25 cellular contexts compared by ENCODE assay signal in genomic region chr1:221437171-221437570, GRCh38.
DNase-seq lines count a peak whose midpoint lies in the region; ATAC-seq, FAIRE-seq and TF ChIP-seq lines count a peak whose summit lies in the region.
"Had no signal": no experiment of that assay in that cellular context is flagged by ENCODE, and none has a peak within 500 bp of the region (broad histone marks: within the 10 kb centered on the region; RNA-seq: fewer than 3 reads in every experiment).

No MANE protein-coding gene starts in this region.

- peaks cover 12% of the 10 kb centered on the region for H3K4me1 ChIP-seq in fibroblast of lung (ENCODE audit: control insufficient read depth, extremely low read depth, insufficient read depth, low read length)
- peaks cover 3% of the 10 kb centered on the region for H3K4me1 ChIP-seq in mesendoderm (ENCODE audit: control insufficient read depth, low read depth, low read length)
- H3K4me1 ChIP-seq in SK-N-SH (ENCODE audit: control insufficient read depth in 1 of 2, insufficient read depth in 2 of 2, low read depth in 1 of 2, low read length in 1 of 2): peaks cover 20 to 25% of the 10 kb centered on the region in 2 experiments; a peak in 3 of 4 replicates

- H3K36me3 ChIP-seq in fibroblast of lung (ENCODE audit: control insufficient read depth, insufficient read depth, low read length) (no peaks in the 10 kb centered on the region), mesendoderm (ENCODE audit: control insufficient read depth, insufficient read depth, low read length) (no peaks in the 10 kb centered on the region), SK-N-SH (replicated peaks in 1 of 2; ENCODE audit: control insufficient read depth in 1 of 2, insufficient read depth in 2 of 2, low read length in 1 of 2) (no peaks in the 10 kb centered on the region)

- H2AK5ac ChIP-seq in mesendoderm (ENCODE audit: low read length): no peak overlapping the region

- POLR2A ChIA-PET in SK-N-SH (lab: Yijun Ruan, JAX): no interaction called here

- no peak overlapping the region for H2BK5ac ChIP-seq in mesendoderm (ENCODE audit: low read length)

- no peak overlapping the region for H2BK15ac ChIP-seq in mesendoderm (replicated peaks; ENCODE audit: low read depth)

- no peak for TF ChIP-seq EP300 in SK-N-SH (IDR thresholded peaks at IDR 0.05; ENCODE audit: borderline replicate concordance in 1 of 2, low read depth in 1 of 2, low read length in 1 of 2)

- no peak for DNase-seq in D721Med (ENCODE audit: insufficient read length, low spot score)
- DNase-seq in T-helper 17 cell: no peak
- peak; percentile 38 to 67 for DNase-seq in fibroblast of lung (ENCODE audit: low read depth in 2 of 2)
- DNase-seq in mesendoderm: no peak
- DNase-seq in SK-N-SH: no peak
- no peak for DNase-seq in HuH-7.5 (ENCODE audit: low spot score)
- DNase-seq in NCI-H2107 treated with DMSO at 0.1 percent for 48 hours (lab: John Stamatoyannopoulos, UW; ENCODE audit: unreplicated experiment): no peak
- DNase-seq: DMS53; GDM1; NCI-H1092 treated with DMSO at 0.1 percent for 48 hours; NCI-H1436 treated with DMSO at 0.1 percent for 48 hours; NCI-H1930; NCI-H226; NCI-H510A treated with DMSO at 0.1 percent for 48 hours; NCI-H774; NK-92 treated with Interleukin-12 subunit alpha and Interleukin-12 subunit beta, amount 100 ng/mL, for 24 hours had no signal

- H3K27ac Mint-ChIP-seq in T-helper 17 cell: peak overlapping the region; percentile 19
- H3K27ac Mint-ChIP-seq: B cell had no signal

- no peak overlapping the region for H3K4me3 Mint-ChIP-seq in T-helper 17 cell
- H3K4me3 Mint-ChIP-seq: B cell, CD14-positive monocyte had no signal

- no peak overlapping the region for H3K18ac ChIP-seq in mesendoderm (ENCODE audit: low read length)

- H3K56ac ChIP-seq in mesendoderm (ENCODE audit: low read length): no peak overlapping the region

- H3K79me1 ChIP-seq in mesendoderm (ENCODE audit: low read length): no peaks in the 10 kb centered on the region

- H3K23ac ChIP-seq in mesendoderm (ENCODE audit: low read length): no peak overlapping the region

- H3K27me3 Mint-ChIP-seq in T-helper 17 cell: peaks cover 10% of the 10 kb centered on the region

- H2BK120ac ChIP-seq in mesendoderm (ENCODE audit: low read depth, low read length): peak overlapping the region; percentile 28

- no peak for TF ChIP-seq RAD21 in SK-N-SH (IDR thresholded peaks at IDR 0.05; ENCODE audit: low read length)

- CTCF ChIA-PET in SK-N-SH (lab: Yijun Ruan, JAX): no interaction called here

- peaks cover 38% of the 10 kb centered on the region for H3F3A ChIP-seq in SK-N-SH (replicated peaks; ENCODE audit: insufficient read depth)

- H2AFZ ChIP-seq in fibroblast of lung (ENCODE audit: low read length) (no peak overlapping the region), SK-N-SH (ENCODE audit: low read depth) (no peak overlapping the region)

- H3K4me2 ChIP-seq in fibroblast of lung (ENCODE audit: extremely low read depth, insufficient read depth, low read length) (no peak overlapping the region), mesendoderm (ENCODE audit: low read length) (no peak overlapping the region), SK-N-SH (no peak overlapping the region)
- H3K4me2 ChIP-seq: KMS-11 had no signal

- H4K20me1 ChIP-seq in fibroblast of lung (ENCODE audit: control insufficient read depth, extremely low read depth, insufficient read depth, low read length) (no peaks in the 10 kb centered on the region), SK-N-SH (ENCODE audit: insufficient read depth) (no peaks in the 10 kb centered on the region)

- ATAC-seq in T-helper 17 cell (no peak), HG03159 (IDR thresholded peaks at IDR 0.05; ENCODE audit: unreplicated experiment) (no peak)
- ATAC-seq: HepG2, Panc1 had no signal

- H3K9me2 ChIP-seq in SK-N-SH: no peaks in the 10 kb centered on the region

- no peak overlapping the region for H3K4ac ChIP-seq in mesendoderm (ENCODE audit: low read depth, low read length)

- TF ChIP-seq CTCF in D721Med (IDR thresholded peaks at IDR 0.05; ENCODE audit: insufficient read depth, missing control alignments) (no peak), fibroblast of lung (conservative IDR thresholded peaks at IDR 0.05 in 1 of 2, IDR thresholded peaks at IDR 0.05 in 1 of 2; ENCODE audit: low read depth in 1 of 2, low read length in 2 of 2) (no peak), SK-N-SH (IDR thresholded peaks at IDR 0.05) (no peak)

- H4K5ac ChIP-seq in mesendoderm (ENCODE audit: low read length): no peak overlapping the region

- no peaks in the 10 kb centered on the region for H3K36me3 Mint-ChIP-seq in T-helper 17 cell (ENCODE audit: low read depth)
- H3K36me3 Mint-ChIP-seq: CD14-positive monocyte had no signal

- H3K79me2 ChIP-seq in fibroblast of lung (ENCODE audit: control insufficient read depth, insufficient read depth, low read length) (no peaks in the 10 kb centered on the region), mesendoderm (ENCODE audit: control insufficient read depth, insufficient read depth, low read length) (no peaks in the 10 kb centered on the region), SK-N-SH (ENCODE audit: insufficient read depth) (no peaks in the 10 kb centered on the region)

- H3K27me3 ChIP-seq in fibroblast of lung (ENCODE audit: control insufficient read depth, insufficient read depth, low read length) (no peaks in the 10 kb centered on the region), mesendoderm (ENCODE audit: insufficient read depth, low read length, poor library complexity) (no peaks in the 10 kb centered on the region), SK-N-SH (ENCODE audit: insufficient read depth) (no peaks in the 10 kb centered on the region)

- H3K4me1 Mint-ChIP-seq in T-helper 17 cell: peaks cover 7% of the 10 kb centered on the region

- H3K9ac ChIP-seq in fibroblast of lung (ENCODE audit: insufficient read depth, low read length) (no peak overlapping the region), mesendoderm (ENCODE audit: low read length) (no peak overlapping the region), SK-N-SH (no peak overlapping the region)
- H3K9ac ChIP-seq: KMS-11 had no signal

- H3K4me3 ChIP-seq in fibroblast of lung (replicated peaks in 1 of 4; ENCODE audit: control extremely low read depth in 1 of 4, insufficient read depth in 1 of 4, low read depth in 3 of 4, low read length in 4 of 4): no peak overlapping the region
- H3K4me3 ChIP-seq in mesendoderm (ENCODE audit: low read length): no peak overlapping the region
- no peak overlapping the region for H3K4me3 ChIP-seq in SK-N-SH (ENCODE audit: low read depth in 2 of 2, low read length in 1 of 2)

- H4K8ac ChIP-seq in mesendoderm (ENCODE audit: low read depth, low read length): no peak overlapping the region

- FAIRE-seq in D721Med (lab: Jason Lieb, UNC): peak; percentile 58
- FAIRE-seq: GM19239, H54, HepG2 had no signal

- H3K27ac ChIP-seq in fibroblast of lung (ENCODE audit: insufficient read depth, low read length) (no peak overlapping the region), mesendoderm (ENCODE audit: low read depth, low read length) (no peak overlapping the region), SK-N-SH (ENCODE audit: low read depth in 2 of 2, low read length in 1 of 2) (peak overlapping the region in 1 of 2 experiments; percentile 97; a peak in 2 of 4 replicates)
- H3K27ac ChIP-seq: HL-60, KMS-11 had no signal

- H3K9me3 ChIP-seq in T-helper 17 cell (ENCODE audit: control insufficient read depth, low read length, poor library complexity, severe bottlenecking) (no peaks in the 10 kb centered on the region), fibroblast of lung (ENCODE audit: control insufficient read depth, insufficient read depth, low read depth, low read length) (no peaks in the 10 kb centered on the region), SK-N-SH (no peaks in the 10 kb centered on the region)

- no CpG with 5 or more reads among the region's 2 CpGs for WGBS in mesendoderm (ENCODE audit: extremely low coverage, insufficient coverage, low lambda C conversion rate)
- 89% methylated on average over 2 of the region's 2 CpGs for WGBS in SK-N-SH (ENCODE audit: low lambda C conversion rate)

TF ChIP-seq in SK-N-SH, 30 proteins besides CTCF, POLR2A, EP300 and RAD21 (continues in another document):
- TF ChIP-seq, protein P1, sequence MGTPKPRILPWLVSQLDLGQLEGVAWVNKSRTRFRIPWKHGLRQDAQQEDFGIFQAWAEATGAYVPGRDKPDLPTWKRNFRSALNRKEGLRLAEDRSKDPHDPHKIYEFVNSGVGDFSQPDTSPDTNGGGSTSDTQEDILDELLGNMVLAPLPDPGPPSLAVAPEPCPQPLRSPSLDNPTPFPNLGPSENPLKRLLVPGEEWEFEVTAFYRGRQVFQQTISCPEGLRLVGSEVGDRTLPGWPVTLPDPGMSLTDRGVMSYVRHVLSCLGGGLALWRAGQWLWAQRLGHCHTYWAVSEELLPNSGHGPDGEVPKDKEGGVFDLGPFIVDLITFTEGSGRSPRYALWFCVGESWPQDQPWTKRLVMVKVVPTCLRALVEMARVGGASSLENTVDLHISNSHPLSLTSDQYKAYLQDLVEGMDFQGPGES (IDR thresholded peaks at IDR 0.05; ENCODE audit: low read depth, low read length): no peak
- no peak for TF ChIP-seq POLR2AphosphoS5 (IDR thresholded peaks at IDR 0.05; ENCODE audit: low read depth, low read length)
- TF ChIP-seq, protein P2, sequence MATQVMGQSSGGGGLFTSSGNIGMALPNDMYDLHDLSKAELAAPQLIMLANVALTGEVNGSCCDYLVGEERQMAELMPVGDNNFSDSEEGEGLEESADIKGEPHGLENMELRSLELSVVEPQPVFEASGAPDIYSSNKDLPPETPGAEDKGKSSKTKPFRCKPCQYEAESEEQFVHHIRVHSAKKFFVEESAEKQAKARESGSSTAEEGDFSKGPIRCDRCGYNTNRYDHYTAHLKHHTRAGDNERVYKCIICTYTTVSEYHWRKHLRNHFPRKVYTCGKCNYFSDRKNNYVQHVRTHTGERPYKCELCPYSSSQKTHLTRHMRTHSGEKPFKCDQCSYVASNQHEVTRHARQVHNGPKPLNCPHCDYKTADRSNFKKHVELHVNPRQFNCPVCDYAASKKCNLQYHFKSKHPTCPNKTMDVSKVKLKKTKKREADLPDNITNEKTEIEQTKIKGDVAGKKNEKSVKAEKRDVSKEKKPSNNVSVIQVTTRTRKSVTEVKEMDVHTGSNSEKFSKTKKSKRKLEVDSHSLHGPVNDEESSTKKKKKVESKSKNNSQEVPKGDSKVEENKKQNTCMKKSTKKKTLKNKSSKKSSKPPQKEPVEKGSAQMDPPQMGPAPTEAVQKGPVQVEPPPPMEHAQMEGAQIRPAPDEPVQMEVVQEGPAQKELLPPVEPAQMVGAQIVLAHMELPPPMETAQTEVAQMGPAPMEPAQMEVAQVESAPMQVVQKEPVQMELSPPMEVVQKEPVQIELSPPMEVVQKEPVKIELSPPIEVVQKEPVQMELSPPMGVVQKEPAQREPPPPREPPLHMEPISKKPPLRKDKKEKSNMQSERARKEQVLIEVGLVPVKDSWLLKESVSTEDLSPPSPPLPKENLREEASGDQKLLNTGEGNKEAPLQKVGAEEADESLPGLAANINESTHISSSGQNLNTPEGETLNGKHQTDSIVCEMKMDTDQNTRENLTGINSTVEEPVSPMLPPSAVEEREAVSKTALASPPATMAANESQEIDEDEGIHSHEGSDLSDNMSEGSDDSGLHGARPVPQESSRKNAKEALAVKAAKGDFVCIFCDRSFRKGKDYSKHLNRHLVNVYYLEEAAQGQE (IDR thresholded peaks at IDR 0.05; ENCODE audit: low read depth, low read length): no peak
- TF ChIP-seq CHD2 (IDR thresholded peaks at IDR 0.05; ENCODE audit: low read length, partially characterized antibody): no peak
- TF ChIP-seq YY1 (IDR thresholded peaks at IDR 0.05; ENCODE audit: low read depth): no peak

Comparison
In these comparisons a context has a peak if more than half of its experiments do, and no peak if none do; other contexts are left out.
1. DNase-seq: peak in fibroblast of lung (2 of 2); none in D721Med (single experiment), T-helper 17 cell (0 of 3), mesendoderm (single experiment), SK-N-SH (single experiment), HuH-7.5 (single experiment) and NCI-H2107 treated with DMSO at 0.1 percent for 48 hours (single experiment).